Comparison of ENCODE assay signal across 19 cellular contexts in genomic region chr16:27462846-27463682, GRCh38.
A peak's percentile ranks its signal among the peaks of the same experiment; 100 is the strongest.
DNase-seq lines count a peak whose midpoint lies in the region; ATAC-seq and TF ChIP-seq lines count a peak whose summit lies in the region.
"Had no signal": no experiment of that assay in that cellular context is flagged by ENCODE, and none has a peak within 500 bp of the region (broad histone marks: within the 10 kb centered on the region; RNA-seq: fewer than 3 reads in every experiment).

No MANE protein-coding gene starts in this region.

- peaks cover 27% of the 10 kb centered on the region for H3K36me3 Mint-ChIP-seq in activated naive CD4-positive, alpha-beta T cell treated with anti-CD3 and anti-CD28 coated beads for 36 hours (ENCODE audit: low read depth)
- peaks cover 31% of the 10 kb centered on the region for H3K36me3 Mint-ChIP-seq in activated T-helper 1 cell treated with anti-CD3 and anti-CD28 coated beads, Interleukin-12 subunit alpha, Interleukin-12 subunit beta, Interleukin-2, Interleukin-4 antibody, amounts not matched to agents 30 ng/mL and 10 ng/mL and 1 ng/mL, durations not matched to agents 14 hours and 24 hours and 36 hours (ENCODE audit: low read depth)

- H3K4me3 Mint-ChIP-seq in activated naive CD4-positive, alpha-beta T cell treated with anti-CD3 and anti-CD28 coated beads for 36 hours: no peak overlapping the region
- no peak overlapping the region for H3K4me3 Mint-ChIP-seq in activated T-helper 1 cell treated with anti-CD3 and anti-CD28 coated beads, Interleukin-12 subunit alpha, Interleukin-12 subunit beta, Interleukin-2, Interleukin-4 antibody, amounts not matched to agents 30 ng/mL and 10 ng/mL and 1 ng/mL, durations not matched to agents 14 hours and 24 hours and 36 hours
- H3K4me3 Mint-ChIP-seq in stimulated activated naive CD8-positive, alpha-beta T cell treated with anti-CD3 and anti-CD28 coated beads, Interleukin-15, amount 100 ng/mL, for 72 hours: peak overlapping the region; percentile 75 to 80
- H3K4me3 Mint-ChIP-seq: naive B cell had no signal

- no peaks in the 10 kb centered on the region for H3K4me1 ChIP-seq in lower lobe of right lung
- H3K4me1 ChIP-seq: breast epithelium had no signal

- DNase-seq in activated naive CD4-positive, alpha-beta T cell treated with anti-CD3 and anti-CD28 coated beads for 36 hours: no peak
- DNase-seq in activated naive CD4-positive, alpha-beta T cell (lab: John Stamatoyannopoulos, UW): no peak
- DNase-seq in activated T-helper 1 cell treated with anti-CD3 and anti-CD28 coated beads, Interleukin-12 subunit alpha, Interleukin-12 subunit beta, Interleukin-2, Interleukin-4 antibody, amounts not matched to agents 30 ng/mL and 10 ng/mL and 1 ng/mL, durations not matched to agents 14 hours and 24 hours and 36 hours (ENCODE audit: low spot score): no peak
- peak; percentile 39 for DNase-seq in lower lobe of right lung
- no peak for DNase-seq in stimulated activated naive CD8-positive, alpha-beta T cell treated with anti-CD3 and anti-CD28 coated beads, Interleukin-15, amount 100 ng/mL, for 72 hours
- no peak for DNase-seq in DMS 273 treated with DMSO at 0.1 percent for 48 hours (lab: John Stamatoyannopoulos, UW)
- DNase-seq in HPDE6-E6E7 (ENCODE audit: extremely low spot score): no peak
- DNase-seq: activated CD4-positive, CD25-positive, alpha-beta regulatory T cell; dermis blood vessel endothelial cell; DMS79 treated with DMSO at 0.1 percent for 48 hours; KBM-7; naive B cell; NCI-H1694; NCI-H69 had no signal

- ATAC-seq in lower lobe of right lung (no peak), GM18517 (IDR thresholded peaks at IDR 0.05; ENCODE audit: unreplicated experiment) (no peak)
- ATAC-seq in stimulated activated naive CD8-positive, alpha-beta T cell treated with anti-CD3 and anti-CD28 coated beads, Interleukin-15, amount 100 ng/mL, for 72 hours: no peak
- ATAC-seq: SK-N-SH treated with all-trans-retinoic acid at 6 μM for 48 hours had no signal

- no peaks in the 10 kb centered on the region for H3K27me3 ChIP-seq in lower lobe of right lung (ENCODE audit: low read depth)
- H3K27me3 ChIP-seq: breast epithelium, thyroid gland had no signal

- no peak overlapping the region for H3K27ac ChIP-seq in lower lobe of right lung
- H3K27ac ChIP-seq: breast epithelium, RWPE1, thyroid gland had no signal

- no peaks in the 10 kb centered on the region for H3K27me3 Mint-ChIP-seq in activated naive CD4-positive, alpha-beta T cell treated with anti-CD3 and anti-CD28 coated beads for 36 hours (ENCODE audit: low read depth)
- H3K27me3 Mint-ChIP-seq in activated T-helper 1 cell treated with anti-CD3 and anti-CD28 coated beads, Interleukin-12 subunit alpha, Interleukin-12 subunit beta, Interleukin-2, Interleukin-4 antibody, amounts not matched to agents 30 ng/mL and 10 ng/mL and 1 ng/mL, durations not matched to agents 14 hours and 24 hours and 36 hours (ENCODE audit: insufficient read depth): no peaks in the 10 kb centered on the region
- no peaks in the 10 kb centered on the region for H3K27me3 Mint-ChIP-seq in stimulated activated naive CD8-positive, alpha-beta T cell treated with anti-CD3 and anti-CD28 coated beads, Interleukin-15, amount 100 ng/mL, for 72 hours
- H3K27me3 Mint-ChIP-seq: naive B cell had no signal

- H3K4me3 ChIP-seq in lower lobe of right lung: no peak overlapping the region
- H3K4me3 ChIP-seq: breast epithelium, thyroid gland had no signal

- H3K36me3 ChIP-seq in lower lobe of right lung: peaks cover 89% of the 10 kb centered on the region

- no peaks in the 10 kb centered on the region for H3K9me3 Mint-ChIP-seq in activated naive CD4-positive, alpha-beta T cell treated with anti-CD3 and anti-CD28 coated beads for 36 hours
- H3K9me3 Mint-ChIP-seq in activated T-helper 1 cell treated with anti-CD3 and anti-CD28 coated beads, Interleukin-12 subunit alpha, Interleukin-12 subunit beta, Interleukin-2, Interleukin-4 antibody, amounts not matched to agents 30 ng/mL and 10 ng/mL and 1 ng/mL, durations not matched to agents 14 hours and 24 hours and 36 hours: no peaks in the 10 kb centered on the region
- H3K9me3 Mint-ChIP-seq in stimulated activated naive CD8-positive, alpha-beta T cell treated with anti-CD3 and anti-CD28 coated beads, Interleukin-15, amount 100 ng/mL, for 72 hours: no peaks in the 10 kb centered on the region
- H3K9me3 Mint-ChIP-seq: naive B cell had no signal

- H3K4me1 Mint-ChIP-seq in activated naive CD4-positive, alpha-beta T cell treated with anti-CD3 and anti-CD28 coated beads for 36 hours (ENCODE audit: low read depth): peaks cover 21% of the 10 kb centered on the region
- peaks cover 13% of the 10 kb centered on the region for H3K4me1 Mint-ChIP-seq in activated T-helper 1 cell treated with anti-CD3 and anti-CD28 coated beads, Interleukin-12 subunit alpha, Interleukin-12 subunit beta, Interleukin-2, Interleukin-4 antibody, amounts not matched to agents 30 ng/mL and 10 ng/mL and 1 ng/mL, durations not matched to agents 14 hours and 24 hours and 36 hours (ENCODE audit: low read depth)
- peaks cover 68% of the 10 kb centered on the region for H3K4me1 Mint-ChIP-seq in stimulated activated naive CD8-positive, alpha-beta T cell treated with anti-CD3 and anti-CD28 coated beads, Interleukin-15, amount 100 ng/mL, for 72 hours
- H3K4me1 Mint-ChIP-seq: naive B cell had no signal

- H3K27ac Mint-ChIP-seq in activated naive CD4-positive, alpha-beta T cell treated with anti-CD3 and anti-CD28 coated beads for 36 hours: peak overlapping the region; percentile 79
- peak overlapping the region; percentile 63 for H3K27ac Mint-ChIP-seq in activated T-helper 1 cell treated with anti-CD3 and anti-CD28 coated beads, Interleukin-12 subunit alpha, Interleukin-12 subunit beta, Interleukin-2, Interleukin-4 antibody, amounts not matched to agents 30 ng/mL and 10 ng/mL and 1 ng/mL, durations not matched to agents 14 hours and 24 hours and 36 hours
- H3K27ac Mint-ChIP-seq in stimulated activated naive CD8-positive, alpha-beta T cell treated with anti-CD3 and anti-CD28 coated beads, Interleukin-15, amount 100 ng/mL, for 72 hours: peak overlapping the region; percentile 97 to 98

- H3K9me3 ChIP-seq in lower lobe of right lung: no peaks in the 10 kb centered on the region
- H3K9me3 ChIP-seq: breast epithelium, thyroid gland had no signal

- no peak for TF ChIP-seq CTCF in lower lobe of right lung (IDR thresholded peaks at IDR 0.05)

- CTCF ChIA-PET in activated naive CD4-positive, alpha-beta T cell treated with anti-CD3 and anti-CD28 coated beads for 36 hours (lab: Charles Lee): interaction anchor here (1.0 to 1.6 kb wide), 4 partner anchors 95 to 353 kb away, joined by 3 to 8 read pairs (median 4); no protein-coding TSS in a partner anchor

- intact Hi-C loops in activated naive CD4-positive, alpha-beta T cell treated with anti-CD3 and anti-CD28 coated beads for 36 hours (cut with micrococcal nuclease): no loop called here
- intact Hi-C loops in activated T-helper 1 cell treated with anti-CD3 and anti-CD28 coated beads, Interleukin-12 subunit alpha, Interleukin-12 subunit beta, Interleukin-2, Interleukin-4 antibody, amounts not matched to agents 30 ng/mL and 10 ng/mL and 1 ng/mL, durations not matched to agents 14 hours and 24 hours and 36 hours (cut with micrococcal nuclease): no loop called here
- intact Hi-C loops in lower lobe of right lung (cut with DNase I): no loop called here

Comparison
In these comparisons a context has a peak if more than half of its experiments do, and no peak if none do; other contexts are left out.
1. H3K4me3 Mint-ChIP-seq: peak in stimulated activated naive CD8-positive, alpha-beta T cell treated with anti-CD3 and anti-CD28 coated beads, Interleukin-15, amount 100 ng/mL, for 72 hours (2 of 2); none in activated naive CD4-positive, alpha-beta T cell treated with anti-CD3 and anti-CD28 coated beads for 36 hours (single experiment) and activated T-helper 1 cell treated with anti-CD3 and anti-CD28 coated beads, Interleukin-12 subunit alpha, Interleukin-12 subunit beta, Interleukin-2, Interleukin-4 antibody, amounts not matched to agents 30 ng/mL and 10 ng/mL and 1 ng/mL, durations not matched to agents 14 hours and 24 hours and 36 hours (single experiment).
2. Peak in every context shown above with its lines, with median percentiles within 50 percentile points of each other: H3K27ac Mint-ChIP-seq.